8 cellular contexts compared by ENCODE assay signal in genomic region chr13:31940076-31940475, GRCh38.
"Had no signal": no experiment of that assay in that cellular context is flagged by ENCODE, and none has a peak within 500 bp of the region (broad histone marks: within the 10 kb centered on the region; RNA-seq: fewer than 3 reads in every experiment).

No MANE protein-coding gene starts in this region.

- H3K4me3 ChIP-seq: GM23248, GM23338, HAP-1 had no signal

- H3K36me3 ChIP-seq: HAP-1 had no signal

- H3K27ac ChIP-seq: GM23248 had no signal

- H3K9me3 ChIP-seq: HAP-1 had no signal

- H3K4me1 ChIP-seq: HAP-1 had no signal

- DNase-seq: GM23248, GOT3, H7, H9, HCEC 1CT, HFFc6 had no signal
